In the genomic region with DNA sequence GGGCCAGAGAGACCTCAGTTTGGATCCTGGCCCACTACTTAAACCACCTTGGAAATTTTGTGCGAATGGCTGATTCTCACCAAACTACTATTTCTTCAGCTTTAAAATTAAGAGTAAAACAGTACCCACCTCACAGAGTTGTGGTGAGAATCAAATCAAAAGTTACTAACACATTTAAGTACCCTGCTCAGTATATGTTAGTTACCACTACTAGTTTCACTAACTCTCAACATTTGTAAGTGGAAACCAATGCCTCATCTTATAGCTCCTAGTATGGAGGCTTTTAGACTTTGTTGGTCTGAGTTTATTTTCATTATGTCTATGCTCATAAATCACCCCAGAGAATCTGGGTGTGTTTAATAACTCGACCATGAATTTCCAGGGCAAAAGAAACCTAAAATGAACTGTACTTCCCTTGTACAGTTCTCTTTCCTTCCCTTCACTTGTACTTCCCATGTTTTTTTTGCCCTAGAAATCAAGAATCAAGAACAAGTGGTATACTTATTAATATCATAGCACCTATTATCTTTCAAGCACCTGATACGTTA, we compare ENCODE assay signal across 11 cellular contexts. TPM values are rescaled to one million over a fixed set of nuclear protein-coding genes. Genes with fewer than 3 reads are reported as not detected.
DNase-seq lines count a peak whose midpoint lies in the region; ATAC-seq and TF ChIP-seq lines count a peak whose summit lies in the region.
"Had no signal": no experiment of that assay in that cellular context is flagged by ENCODE, and none has a peak within 500 bp of the region (broad histone marks: within the 10 kb centered on the region; RNA-seq: fewer than 3 reads in every experiment).

No MANE protein-coding gene starts in this region.

- H3K27ac Mint-ChIP-seq in nephron (peak overlapping the region; percentile 76 to 94 (median 91)), HFFc6 (no peak overlapping the region)

- no peaks in the 10 kb centered on the region for H3K36me3 Mint-ChIP-seq in nephron (ENCODE audit: low read depth)
- no peaks in the 10 kb centered on the region for H3K36me3 Mint-ChIP-seq in HFFc6 (ENCODE audit: low read depth)

- no peaks in the 10 kb centered on the region for H3K4me1 ChIP-seq in mucosa of descending colon (ENCODE audit: low read depth)

- H3K36me3 ChIP-seq in mucosa of descending colon (ENCODE audit: low read depth), result no peaks in the 10 kb centered on the region
- H3K36me3 ChIP-seq: transverse colon had no signal

- TF ChIP-seq CTCF in nephron (IDR thresholded peaks at IDR 0.05; ENCODE audit: unreplicated experiment in 3 of 3) (no peak), mucosa of descending colon (IDR thresholded peaks at IDR 0.05) (no peak), HFFc6 (IDR thresholded peaks at IDR 0.05) (no peak)

- ATAC-seq in GM18511 (IDR thresholded peaks at IDR 0.05; ENCODE audit: unreplicated experiment) (peak; percentile 48), GM19395 (IDR thresholded peaks at IDR 0.05; ENCODE audit: unreplicated experiment) (peak; percentile 48), HG03460 (IDR thresholded peaks at IDR 0.05; ENCODE audit: unreplicated experiment) (peak; percentile 31), mucosa of descending colon (no peak), HG03139 (IDR thresholded peaks at IDR 0.05; ENCODE audit: unreplicated experiment) (no peak)

- intact Hi-C loops in mucosa of descending colon (cut with DNase I, micrococcal nuclease), result no loop called here

- H3K27me3 Mint-ChIP-seq in nephron (ENCODE audit: low read depth) (no peaks in the 10 kb centered on the region), HFFc6 (ENCODE audit: insufficient read depth) (peaks cover 5% of the 10 kb centered on the region)
- H3K27me3 Mint-ChIP-seq: central memory CD8-positive, alpha-beta T cell had no signal

- H3K9me3 ChIP-seq in mucosa of descending colon, result no peaks in the 10 kb centered on the region
- H3K9me3 ChIP-seq: transverse colon had no signal

- DNase-seq in mucosa of descending colon (no peak), NCI-H1105 (lab: John Stamatoyannopoulos, UW) (no peak), HFFc6 (no peak)
- DNase-seq: NCI-H187 treated with DMSO at 0.1 percent for 48 hours had no signal

- H3K4me3 ChIP-seq in mucosa of descending colon, result no peak overlapping the region
- H3K4me3 ChIP-seq: transverse colon had no signal

- H3K4me1 Mint-ChIP-seq in nephron (peaks cover 43% of the 10 kb centered on the region), HFFc6 (ENCODE audit: low read depth) (peaks cover 29% of the 10 kb centered on the region)
- H3K4me1 Mint-ChIP-seq: central memory CD8-positive, alpha-beta T cell had no signal

- H3K9me3 Mint-ChIP-seq in nephron (no peaks in the 10 kb centered on the region), HFFc6 (no peaks in the 10 kb centered on the region)
- H3K9me3 Mint-ChIP-seq: central memory CD8-positive, alpha-beta T cell had no signal

- H3K4me3 Mint-ChIP-seq in nephron (no peak overlapping the region), HFFc6 (no peak overlapping the region)
- H3K4me3 Mint-ChIP-seq: central memory CD8-positive, alpha-beta T cell had no signal

RNA-seq across cellular contexts. Expression of gene SERBP1, which starts 11.6 kb away (rescaled TPM):
- 100 to 1,000 TPM; 134 to 160 (median 155) TPM for total RNA-seq in mucosa of descending colon
- 100 to 1,000 TPM; 192 to 263 (median 242) TPM for total RNA-seq in HFFc6 (2021; fragmentation: NEBNext Ultra II Directional; extraction: Animal tissue kit (Norgen Biotek cat#: 25700))

Comparison
In these comparisons a context has a peak if more than half of its experiments do, and no peak if none do; other contexts are left out.
1. ATAC-seq: peak in GM18511 (single experiment), GM19395 (single experiment) and HG03460 (single experiment); none in mucosa of descending colon (single experiment) and HG03139 (single experiment).